ENCODE assay signal across 1 cellular context in the genomic region with DNA sequence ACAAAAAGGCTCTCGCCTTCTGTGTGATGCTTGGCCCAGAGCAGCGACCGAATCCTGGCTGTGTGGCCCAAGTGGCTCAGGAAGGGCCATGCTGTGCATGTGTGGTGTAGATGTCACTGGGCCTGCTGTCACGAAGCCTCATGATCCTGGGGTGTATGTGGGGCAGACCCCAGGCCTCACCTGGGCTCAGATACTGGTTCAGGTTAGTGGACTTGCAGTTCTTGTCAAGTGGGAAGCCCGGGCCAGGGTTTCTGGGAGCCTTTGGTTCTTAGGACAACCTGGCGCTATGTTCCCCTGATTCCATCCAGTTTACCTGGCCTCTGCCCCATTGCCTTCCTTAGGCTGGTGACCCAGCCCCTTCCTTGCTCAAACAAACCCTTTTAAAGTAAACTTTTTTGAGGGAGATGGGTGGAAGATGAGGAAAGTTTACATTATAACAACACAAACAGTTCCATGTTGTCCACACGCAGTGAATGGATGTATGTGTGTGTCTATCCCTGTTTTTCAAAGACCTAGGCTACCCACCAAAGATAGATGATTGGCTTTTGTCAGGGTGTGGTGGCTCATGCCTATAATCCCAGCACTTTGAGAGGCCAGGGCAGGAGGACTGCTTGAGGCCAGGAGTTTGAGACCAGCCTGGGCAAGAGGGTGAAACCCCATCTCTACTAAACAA.
TF ChIP-seq lines count a peak whose summit lies in the region.

No MANE protein-coding gene starts in this region.

TF ChIP-seq in HepG2, 621 proteins besides CTCF, POLR2A, EP300 and RAD21 (continued from another document and continues in another):
- TF ChIP-seq, protein P1, sequence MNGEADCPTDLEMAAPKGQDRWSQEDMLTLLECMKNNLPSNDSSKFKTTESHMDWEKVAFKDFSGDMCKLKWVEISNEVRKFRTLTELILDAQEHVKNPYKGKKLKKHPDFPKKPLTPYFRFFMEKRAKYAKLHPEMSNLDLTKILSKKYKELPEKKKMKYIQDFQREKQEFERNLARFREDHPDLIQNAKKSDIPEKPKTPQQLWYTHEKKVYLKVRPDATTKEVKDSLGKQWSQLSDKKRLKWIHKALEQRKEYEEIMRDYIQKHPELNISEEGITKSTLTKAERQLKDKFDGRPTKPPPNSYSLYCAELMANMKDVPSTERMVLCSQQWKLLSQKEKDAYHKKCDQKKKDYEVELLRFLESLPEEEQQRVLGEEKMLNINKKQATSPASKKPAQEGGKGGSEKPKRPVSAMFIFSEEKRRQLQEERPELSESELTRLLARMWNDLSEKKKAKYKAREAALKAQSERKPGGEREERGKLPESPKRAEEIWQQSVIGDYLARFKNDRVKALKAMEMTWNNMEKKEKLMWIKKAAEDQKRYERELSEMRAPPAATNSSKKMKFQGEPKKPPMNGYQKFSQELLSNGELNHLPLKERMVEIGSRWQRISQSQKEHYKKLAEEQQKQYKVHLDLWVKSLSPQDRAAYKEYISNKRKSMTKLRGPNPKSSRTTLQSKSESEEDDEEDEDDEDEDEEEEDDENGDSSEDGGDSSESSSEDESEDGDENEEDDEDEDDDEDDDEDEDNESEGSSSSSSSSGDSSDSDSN (CRISPR knock-in tag; IDR thresholded peaks at IDR 0.05): no peak
- TF ChIP-seq, protein P2, sequence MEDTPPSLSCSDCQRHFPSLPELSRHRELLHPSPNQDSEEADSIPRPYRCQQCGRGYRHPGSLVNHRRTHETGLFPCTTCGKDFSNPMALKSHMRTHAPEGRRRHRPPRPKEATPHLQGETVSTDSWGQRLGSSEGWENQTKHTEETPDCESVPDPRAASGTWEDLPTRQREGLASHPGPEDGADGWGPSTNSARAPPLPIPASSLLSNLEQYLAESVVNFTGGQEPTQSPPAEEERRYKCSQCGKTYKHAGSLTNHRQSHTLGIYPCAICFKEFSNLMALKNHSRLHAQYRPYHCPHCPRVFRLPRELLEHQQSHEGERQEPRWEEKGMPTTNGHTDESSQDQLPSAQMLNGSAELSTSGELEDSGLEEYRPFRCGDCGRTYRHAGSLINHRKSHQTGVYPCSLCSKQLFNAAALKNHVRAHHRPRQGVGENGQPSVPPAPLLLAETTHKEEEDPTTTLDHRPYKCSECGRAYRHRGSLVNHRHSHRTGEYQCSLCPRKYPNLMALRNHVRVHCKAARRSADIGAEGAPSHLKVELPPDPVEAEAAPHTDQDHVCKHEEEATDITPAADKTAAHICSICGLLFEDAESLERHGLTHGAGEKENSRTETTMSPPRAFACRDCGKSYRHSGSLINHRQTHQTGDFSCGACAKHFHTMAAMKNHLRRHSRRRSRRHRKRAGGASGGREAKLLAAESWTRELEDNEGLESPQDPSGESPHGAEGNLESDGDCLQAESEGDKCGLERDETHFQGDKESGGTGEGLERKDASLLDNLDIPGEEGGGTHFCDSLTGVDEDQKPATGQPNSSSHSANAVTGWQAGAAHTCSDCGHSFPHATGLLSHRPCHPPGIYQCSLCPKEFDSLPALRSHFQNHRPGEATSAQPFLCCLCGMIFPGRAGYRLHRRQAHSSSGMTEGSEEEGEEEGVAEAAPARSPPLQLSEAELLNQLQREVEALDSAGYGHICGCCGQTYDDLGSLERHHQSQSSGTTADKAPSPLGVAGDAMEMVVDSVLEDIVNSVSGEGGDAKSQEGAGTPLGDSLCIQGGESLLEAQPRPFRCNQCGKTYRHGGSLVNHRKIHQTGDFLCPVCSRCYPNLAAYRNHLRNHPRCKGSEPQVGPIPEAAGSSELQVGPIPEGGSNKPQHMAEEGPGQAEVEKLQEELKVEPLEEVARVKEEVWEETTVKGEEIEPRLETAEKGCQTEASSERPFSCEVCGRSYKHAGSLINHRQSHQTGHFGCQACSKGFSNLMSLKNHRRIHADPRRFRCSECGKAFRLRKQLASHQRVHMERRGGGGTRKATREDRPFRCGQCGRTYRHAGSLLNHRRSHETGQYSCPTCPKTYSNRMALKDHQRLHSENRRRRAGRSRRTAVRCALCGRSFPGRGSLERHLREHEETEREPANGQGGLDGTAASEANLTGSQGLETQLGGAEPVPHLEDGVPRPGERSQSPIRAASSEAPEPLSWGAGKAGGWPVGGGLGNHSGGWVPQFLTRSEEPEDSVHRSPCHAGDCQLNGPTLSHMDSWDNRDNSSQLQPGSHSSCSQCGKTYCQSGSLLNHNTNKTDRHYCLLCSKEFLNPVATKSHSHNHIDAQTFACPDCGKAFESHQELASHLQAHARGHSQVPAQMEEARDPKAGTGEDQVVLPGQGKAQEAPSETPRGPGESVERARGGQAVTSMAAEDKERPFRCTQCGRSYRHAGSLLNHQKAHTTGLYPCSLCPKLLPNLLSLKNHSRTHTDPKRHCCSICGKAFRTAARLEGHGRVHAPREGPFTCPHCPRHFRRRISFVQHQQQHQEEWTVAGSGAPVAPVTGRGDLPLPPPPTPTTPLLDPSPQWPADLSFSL (CRISPR knock-in tag; IDR thresholded peaks at IDR 0.05): peak; percentile 51; the same call in 1 of the 2 replicates
- TF ChIP-seq HDAC6 (IDR thresholded peaks at IDR 0.05; ENCODE audit: low read depth, low read length) (no peak), MYNN (CRISPR knock-in tag; IDR thresholded peaks at IDR 0.05; ENCODE audit: low read depth) (no peak), MATR3 (CRISPR knock-in tag; IDR thresholded peaks at IDR 0.05) (no peak), SAP130 (CRISPR knock-in tag; IDR thresholded peaks at IDR 0.05; ENCODE audit: low read depth) (no peak; the same call in none of the 2 replicates), ASH2L (IDR thresholded peaks at IDR 0.05; ENCODE audit: insufficient read length, low read depth, low read length) (no peak), HMGA1 (CRISPR knock-in tag; conservative IDR thresholded peaks at IDR 0.05) (no peak), STAT5B (CRISPR knock-in tag; IDR thresholded peaks at IDR 0.05) (no peak), ZNF230 (CRISPR knock-in tag; IDR thresholded peaks at IDR 0.05) (no peak), ISL2 (CRISPR knock-in tag; IDR thresholded peaks at IDR 0.05) (no peak), ZMAT3 (CRISPR knock-in tag; conservative IDR thresholded peaks at IDR 0.05) (0 out of 2 replicates have a peak, but pooled peaks have one; percentile 48), SP140L (CRISPR knock-in tag; IDR thresholded peaks at IDR 0.05; ENCODE audit: borderline replicate concordance) (no peak), ZNF501 (CRISPR knock-in tag; IDR thresholded peaks at IDR 0.05) (no peak), JUND (CRISPR knock-in tag; IDR thresholded peaks at IDR 0.05) (no peak)
- TF ChIP-seq, protein P3, sequence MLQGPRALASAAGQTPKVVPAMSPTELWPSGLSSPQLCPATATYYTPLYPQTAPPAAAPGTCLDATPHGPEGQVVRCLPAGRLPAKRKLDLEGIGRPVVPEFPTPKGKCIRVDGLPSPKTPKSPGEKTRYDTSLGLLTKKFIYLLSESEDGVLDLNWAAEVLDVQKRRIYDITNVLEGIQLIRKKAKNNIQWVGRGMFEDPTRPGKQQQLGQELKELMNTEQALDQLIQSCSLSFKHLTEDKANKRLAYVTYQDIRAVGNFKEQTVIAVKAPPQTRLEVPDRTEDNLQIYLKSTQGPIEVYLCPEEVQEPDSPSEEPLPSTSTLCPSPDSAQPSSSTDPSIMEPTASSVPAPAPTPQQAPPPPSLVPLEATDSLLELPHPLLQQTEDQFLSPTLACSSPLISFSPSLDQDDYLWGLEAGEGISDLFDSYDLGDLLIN (CRISPR knock-in tag; IDR thresholded peaks at IDR 0.05; ENCODE audit: borderline replicate concordance): no peak
- TF ChIP-seq, protein P4, sequence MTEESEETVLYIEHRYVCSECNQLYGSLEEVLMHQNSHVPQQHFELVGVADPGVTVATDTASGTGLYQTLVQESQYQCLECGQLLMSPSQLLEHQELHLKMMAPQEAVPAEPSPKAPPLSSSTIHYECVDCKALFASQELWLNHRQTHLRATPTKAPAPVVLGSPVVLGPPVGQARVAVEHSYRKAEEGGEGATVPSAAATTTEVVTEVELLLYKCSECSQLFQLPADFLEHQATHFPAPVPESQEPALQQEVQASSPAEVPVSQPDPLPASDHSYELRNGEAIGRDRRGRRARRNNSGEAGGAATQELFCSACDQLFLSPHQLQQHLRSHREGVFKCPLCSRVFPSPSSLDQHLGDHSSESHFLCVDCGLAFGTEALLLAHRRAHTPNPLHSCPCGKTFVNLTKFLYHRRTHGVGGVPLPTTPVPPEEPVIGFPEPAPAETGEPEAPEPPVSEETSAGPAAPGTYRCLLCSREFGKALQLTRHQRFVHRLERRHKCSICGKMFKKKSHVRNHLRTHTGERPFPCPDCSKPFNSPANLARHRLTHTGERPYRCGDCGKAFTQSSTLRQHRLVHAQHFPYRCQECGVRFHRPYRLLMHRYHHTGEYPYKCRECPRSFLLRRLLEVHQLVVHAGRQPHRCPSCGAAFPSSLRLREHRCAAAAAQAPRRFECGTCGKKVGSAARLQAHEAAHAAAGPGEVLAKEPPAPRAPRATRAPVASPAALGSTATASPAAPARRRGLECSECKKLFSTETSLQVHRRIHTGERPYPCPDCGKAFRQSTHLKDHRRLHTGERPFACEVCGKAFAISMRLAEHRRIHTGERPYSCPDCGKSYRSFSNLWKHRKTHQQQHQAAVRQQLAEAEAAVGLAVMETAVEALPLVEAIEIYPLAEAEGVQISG (CRISPR knock-in tag; IDR thresholded peaks at IDR 0.05): no peak
- TF ChIP-seq, protein P5, sequence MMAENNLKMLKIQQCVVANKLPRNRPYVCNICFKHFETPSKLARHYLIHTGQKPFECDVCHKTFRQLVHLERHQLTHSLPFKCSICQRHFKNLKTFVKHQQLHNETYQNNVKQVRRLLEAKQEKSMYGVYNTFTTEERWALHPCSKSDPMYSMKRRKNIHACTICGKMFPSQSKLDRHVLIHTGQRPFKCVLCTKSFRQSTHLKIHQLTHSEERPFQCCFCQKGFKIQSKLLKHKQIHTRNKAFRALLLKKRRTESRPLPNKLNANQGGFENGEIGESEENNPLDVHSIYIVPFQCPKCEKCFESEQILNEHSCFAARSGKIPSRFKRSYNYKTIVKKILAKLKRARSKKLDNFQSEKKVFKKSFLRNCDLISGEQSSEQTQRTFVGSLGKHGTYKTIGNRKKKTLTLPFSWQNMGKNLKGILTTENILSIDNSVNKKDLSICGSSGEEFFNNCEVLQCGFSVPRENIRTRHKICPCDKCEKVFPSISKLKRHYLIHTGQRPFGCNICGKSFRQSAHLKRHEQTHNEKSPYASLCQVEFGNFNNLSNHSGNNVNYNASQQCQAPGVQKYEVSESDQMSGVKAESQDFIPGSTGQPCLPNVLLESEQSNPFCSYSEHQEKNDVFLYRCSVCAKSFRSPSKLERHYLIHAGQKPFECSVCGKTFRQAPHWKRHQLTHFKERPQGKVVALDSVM (CRISPR knock-in tag; IDR thresholded peaks at IDR 0.05): peak; percentile 88
- TF ChIP-seq, protein P6, sequence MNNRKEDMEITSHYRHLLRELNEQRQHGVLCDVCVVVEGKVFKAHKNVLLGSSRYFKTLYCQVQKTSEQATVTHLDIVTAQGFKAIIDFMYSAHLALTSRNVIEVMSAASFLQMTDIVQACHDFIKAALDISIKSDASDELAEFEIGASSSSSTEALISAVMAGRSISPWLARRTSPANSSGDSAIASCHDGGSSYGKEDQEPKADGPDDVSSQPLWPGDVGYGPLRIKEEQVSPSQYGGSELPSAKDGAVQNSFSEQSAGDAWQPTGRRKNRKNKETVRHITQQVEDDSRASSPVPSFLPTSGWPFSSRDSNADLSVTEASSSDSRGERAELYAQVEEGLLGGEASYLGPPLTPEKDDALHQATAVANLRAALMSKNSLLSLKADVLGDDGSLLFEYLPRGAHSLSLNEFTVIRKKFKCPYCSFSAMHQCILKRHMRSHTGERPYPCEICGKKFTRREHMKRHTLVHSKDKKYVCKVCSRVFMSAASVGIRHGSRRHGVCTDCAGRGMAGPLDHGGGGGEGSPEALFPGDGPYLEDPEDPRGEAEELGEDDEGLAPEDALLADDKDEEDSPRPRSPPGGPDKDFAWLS (CRISPR knock-in tag; IDR thresholded peaks at IDR 0.05; ENCODE audit: borderline replicate concordance): no peak
- TF ChIP-seq, protein P7, sequence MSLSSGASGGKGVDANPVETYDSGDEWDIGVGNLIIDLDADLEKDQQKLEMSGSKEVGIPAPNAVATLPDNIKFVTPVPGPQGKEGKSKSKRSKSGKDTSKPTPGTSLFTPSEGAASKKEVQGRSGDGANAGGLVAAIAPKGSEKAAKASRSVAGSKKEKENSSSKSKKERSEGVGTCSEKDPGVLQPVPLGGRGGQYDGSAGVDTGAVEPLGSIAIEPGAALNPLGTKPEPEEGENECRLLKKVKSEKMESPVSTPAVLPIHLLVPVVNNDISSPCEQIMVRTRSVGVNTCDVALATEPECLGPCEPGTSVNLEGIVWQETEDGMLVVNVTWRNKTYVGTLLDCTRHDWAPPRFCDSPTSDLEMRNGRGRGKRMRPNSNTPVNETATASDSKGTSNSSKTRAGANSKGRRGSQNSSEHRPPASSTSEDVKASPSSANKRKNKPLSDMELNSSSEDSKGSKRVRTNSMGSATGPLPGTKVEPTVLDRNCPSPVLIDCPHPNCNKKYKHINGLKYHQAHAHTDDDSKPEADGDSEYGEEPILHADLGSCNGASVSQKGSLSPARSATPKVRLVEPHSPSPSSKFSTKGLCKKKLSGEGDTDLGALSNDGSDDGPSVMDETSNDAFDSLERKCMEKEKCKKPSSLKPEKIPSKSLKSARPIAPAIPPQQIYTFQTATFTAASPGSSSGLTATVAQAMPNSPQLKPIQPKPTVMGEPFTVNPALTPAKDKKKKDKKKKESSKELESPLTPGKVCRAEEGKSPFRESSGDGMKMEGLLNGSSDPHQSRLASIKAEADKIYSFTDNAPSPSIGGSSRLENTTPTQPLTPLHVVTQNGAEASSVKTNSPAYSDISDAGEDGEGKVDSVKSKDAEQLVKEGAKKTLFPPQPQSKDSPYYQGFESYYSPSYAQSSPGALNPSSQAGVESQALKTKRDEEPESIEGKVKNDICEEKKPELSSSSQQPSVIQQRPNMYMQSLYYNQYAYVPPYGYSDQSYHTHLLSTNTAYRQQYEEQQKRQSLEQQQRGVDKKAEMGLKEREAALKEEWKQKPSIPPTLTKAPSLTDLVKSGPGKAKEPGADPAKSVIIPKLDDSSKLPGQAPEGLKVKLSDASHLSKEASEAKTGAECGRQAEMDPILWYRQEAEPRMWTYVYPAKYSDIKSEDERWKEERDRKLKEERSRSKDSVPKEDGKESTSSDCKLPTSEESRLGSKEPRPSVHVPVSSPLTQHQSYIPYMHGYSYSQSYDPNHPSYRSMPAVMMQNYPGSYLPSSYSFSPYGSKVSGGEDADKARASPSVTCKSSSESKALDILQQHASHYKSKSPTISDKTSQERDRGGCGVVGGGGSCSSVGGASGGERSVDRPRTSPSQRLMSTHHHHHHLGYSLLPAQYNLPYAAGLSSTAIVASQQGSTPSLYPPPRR (CRISPR knock-in tag; IDR thresholded peaks at IDR 0.05; ENCODE audit: borderline replicate concordance): peak; percentile 40; the same call in 1 of the 2 replicates
- TF ChIP-seq, protein P8, sequence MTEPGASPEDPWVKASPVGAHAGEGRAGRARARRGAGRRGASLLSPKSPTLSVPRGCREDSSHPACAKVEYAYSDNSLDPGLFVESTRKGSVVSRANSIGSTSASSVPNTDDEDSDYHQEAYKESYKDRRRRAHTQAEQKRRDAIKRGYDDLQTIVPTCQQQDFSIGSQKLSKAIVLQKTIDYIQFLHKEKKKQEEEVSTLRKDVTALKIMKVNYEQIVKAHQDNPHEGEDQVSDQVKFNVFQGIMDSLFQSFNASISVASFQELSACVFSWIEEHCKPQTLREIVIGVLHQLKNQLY (CRISPR knock-in tag; IDR thresholded peaks at IDR 0.05): 0 out of 2 replicates have a peak, but pooled peaks have one; percentile 19
- TF ChIP-seq, protein P9, sequence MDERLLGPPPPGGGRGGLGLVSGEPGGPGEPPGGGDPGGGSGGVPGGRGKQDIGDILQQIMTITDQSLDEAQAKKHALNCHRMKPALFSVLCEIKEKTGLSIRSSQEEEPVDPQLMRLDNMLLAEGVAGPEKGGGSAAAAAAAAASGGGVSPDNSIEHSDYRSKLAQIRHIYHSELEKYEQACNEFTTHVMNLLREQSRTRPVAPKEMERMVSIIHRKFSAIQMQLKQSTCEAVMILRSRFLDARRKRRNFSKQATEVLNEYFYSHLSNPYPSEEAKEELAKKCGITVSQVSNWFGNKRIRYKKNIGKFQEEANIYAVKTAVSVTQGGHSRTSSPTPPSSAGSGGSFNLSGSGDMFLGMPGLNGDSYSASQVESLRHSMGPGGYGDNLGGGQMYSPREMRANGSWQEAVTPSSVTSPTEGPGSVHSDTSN (CRISPR knock-in tag; IDR thresholded peaks at IDR 0.05): no peak
